In the genomic region with DNA sequence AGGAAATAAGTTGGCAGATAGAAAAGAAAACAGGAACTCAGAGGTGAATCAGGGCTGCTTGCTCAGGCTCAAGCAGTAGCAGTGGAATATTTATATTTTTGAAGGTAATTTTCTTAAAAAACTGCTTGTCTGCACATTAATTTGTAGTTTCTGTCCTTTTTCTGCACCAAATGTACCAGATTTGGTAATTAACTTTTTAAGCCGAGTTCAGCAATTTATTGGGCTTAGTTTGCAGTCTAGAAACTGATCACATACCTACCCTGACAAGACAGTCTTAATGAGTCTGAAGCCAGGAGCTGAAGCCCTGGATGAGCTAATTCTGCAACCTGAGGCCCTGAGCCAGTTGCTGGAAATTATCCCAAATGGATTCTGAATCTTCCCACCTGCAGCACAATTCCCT, we compare ENCODE assay signal across 17 cellular contexts.
"Had no signal": no experiment of that assay in that cellular context is flagged by ENCODE, and none has a peak within 500 bp of the region (broad histone marks: within the 10 kb centered on the region; RNA-seq: fewer than 3 reads in every experiment).

No MANE protein-coding gene starts in this region.

- H3K27ac ChIP-seq: SJSA1, SK-N-MC had no signal

- DNase-seq: KBM-7; NCI-H1092 treated with DMSO at 0.1 percent for 48 hours; NCI-H1436; NCI-H187; NCI-H2029; NCI-H2081 treated with DMSO at 0.1 percent for 48 hours; NCI-H2227 treated with DMSO at 0.1 percent for 48 hours; NCI-H524; NCI-H526 treated with DMSO at 0.1 percent for 48 hours; NCI-H748 treated with DMSO at 0.1 percent for 48 hours; NK-92 treated with Interleukin-12 subunit alpha and Interleukin-12 subunit beta, amount 100 ng/mL, for 24 hours; Right ventricle myocardium superior; RPMI8226; SIG-M5 had no signal

- FAIRE-seq: RCC 7860 had no signal

- H3K27me3 ChIP-seq: SJSA1 had no signal

- H3K9me3 ChIP-seq: SJSA1 had no signal

- H3K4me3 ChIP-seq: SJSA1, SK-N-MC had no signal

- H3K36me3 ChIP-seq: SJSA1 had no signal
